Comparison of ENCODE assay signal across 13 cellular contexts in genomic region chr1:15916417-15916816, GRCh38. TPM values are rescaled to one million over a fixed set of nuclear protein-coding genes. Genes with fewer than 3 reads are reported as not detected.
DNase-seq lines count a peak whose midpoint lies in the region; ATAC-seq and TF ChIP-seq lines count a peak whose summit lies in the region.
"Had no signal": no experiment of that assay in that cellular context is flagged by ENCODE, and none has a peak within 500 bp of the region (broad histone marks: within the 10 kb centered on the region; RNA-seq: fewer than 3 reads in every experiment).

No MANE protein-coding gene starts in this region.

- H3K27ac Mint-ChIP-seq in activated CD8-positive, alpha-beta memory T cell treated with anti-CD3 and anti-CD28 coated beads, Interleukin-2, amount 10 ng/mL, durations not matched to agents 7 days and 5 days = peak overlapping the region; percentile 87
- peak overlapping the region; percentile 80 for H3K27ac Mint-ChIP-seq in stimulated activated memory B cell treated with anti-CD40 and anti-IgM and Interleukin-4, amounts not matched to agents 10 μg/mL and 1 μg/mL and 100 μg/mL, for 72 hours

- H3K27me3 ChIP-seq in RWPE2 (ENCODE audit: insufficient read depth, poor library complexity, severe bottlenecking) (no peaks in the 10 kb centered on the region), esophagus squamous epithelium (no peaks in the 10 kb centered on the region)

- 26 to 29% methylated on average over 4 of the region's 4 CpGs for WGBS in esophagus squamous epithelium, 2 donors

- no peak for TF ChIP-seq POLR2A in esophagus squamous epithelium (IDR thresholded peaks at IDR 0.05)

- DNase-seq in activated CD8-positive, alpha-beta memory T cell treated with anti-CD3 and anti-CD28 coated beads, Interleukin-2, amount 10 ng/mL, durations not matched to agents 7 days and 5 days = no peak
- DNase-seq in activated CD8-positive, alpha-beta memory T cell treated with anti-CD3 and anti-CD28 coated beads, Interleukin-2, amount 50 U/mL, for 4 hours = no peak
- DNase-seq in RWPE2 (ENCODE audit: low spot score) = no peak
- no peak for DNase-seq in esophagus squamous epithelium (lab: John Stamatoyannopoulos, UW)
- no peak for DNase-seq in GM10266 (ENCODE audit: extremely low spot score)
- DNase-seq in cerebellar cortex (ENCODE audit: low spot score) = no peak
- DNase-seq: AML-193, caudate nucleus, NCI-H446 had no signal

- peak; percentile 46 for ATAC-seq in activated CD8-positive, alpha-beta memory T cell treated with anti-CD3 and anti-CD28 coated beads, Interleukin-2, amount 10 ng/mL, durations not matched to agents 7 days and 5 days
- ATAC-seq in RWPE2 (ENCODE audit: low read depth) (peak; percentile 42; the same call in 1 of the 3 replicates), GM21447 (IDR thresholded peaks at IDR 0.05; ENCODE audit: unreplicated experiment) (no peak)
- ATAC-seq in stimulated activated memory B cell treated with anti-CD40 and anti-IgM and Interleukin-4, amounts not matched to agents 10 μg/mL and 1 μg/mL and 100 μg/mL, for 72 hours = no peak

- H3K4me3 ChIP-seq in RWPE2 (ENCODE audit: severe bottlenecking) (no peak overlapping the region), esophagus squamous epithelium (no peak overlapping the region)
- H3K4me3 ChIP-seq: thoracic aorta had no signal

- H3K27ac ChIP-seq in RWPE2 (ENCODE audit: poor library complexity, severe bottlenecking) = peak overlapping the region; percentile 88
- H3K27ac ChIP-seq in esophagus squamous epithelium = peak overlapping the region; percentile 17 to 81 (median 54)
- H3K27ac ChIP-seq: thoracic aorta, VCaP had no signal

- peak overlapping the region; percentile 71 for H3K4me3 Mint-ChIP-seq in activated CD8-positive, alpha-beta memory T cell treated with anti-CD3 and anti-CD28 coated beads, Interleukin-2, amount 10 ng/mL, durations not matched to agents 7 days and 5 days
- peak overlapping the region; percentile 52 for H3K4me3 Mint-ChIP-seq in stimulated activated memory B cell treated with anti-CD40 and anti-IgM and Interleukin-4, amounts not matched to agents 10 μg/mL and 1 μg/mL and 100 μg/mL, for 72 hours

- H3K4me1 Mint-ChIP-seq in activated CD8-positive, alpha-beta memory T cell treated with anti-CD3 and anti-CD28 coated beads, Interleukin-2, amount 10 ng/mL, durations not matched to agents 7 days and 5 days = peaks cover 43% of the 10 kb centered on the region
- H3K4me1 Mint-ChIP-seq in stimulated activated memory B cell treated with anti-CD40 and anti-IgM and Interleukin-4, amounts not matched to agents 10 μg/mL and 1 μg/mL and 100 μg/mL, for 72 hours = peaks cover 34% of the 10 kb centered on the region

- CTCF ChIA-PET in activated CD8-positive, alpha-beta memory T cell treated with anti-CD3 and anti-CD28 coated beads, Interleukin-2, amount 10 ng/mL, durations not matched to agents 7 days and 5 days (lab: Charles Lee) = interaction anchor here (1.0 to 2.6 kb wide), 6 partner anchors 9 to 124 kb away, joined by 3 to 8 read pairs (median 5); no protein-coding TSS in a partner anchor

- intact Hi-C loops in esophagus squamous epithelium (cut with DNase I) = no loop called here

- H3K27me3 Mint-ChIP-seq in activated CD8-positive, alpha-beta memory T cell treated with anti-CD3 and anti-CD28 coated beads, Interleukin-2, amount 10 ng/mL, durations not matched to agents 7 days and 5 days = no peaks in the 10 kb centered on the region
- H3K27me3 Mint-ChIP-seq in stimulated activated memory B cell treated with anti-CD40 and anti-IgM and Interleukin-4, amounts not matched to agents 10 μg/mL and 1 μg/mL and 100 μg/mL, for 72 hours = no peaks in the 10 kb centered on the region

- H3K36me3 Mint-ChIP-seq in activated CD8-positive, alpha-beta memory T cell treated with anti-CD3 and anti-CD28 coated beads, Interleukin-2, amount 10 ng/mL, durations not matched to agents 7 days and 5 days = peaks cover 60% of the 10 kb centered on the region
- H3K36me3 Mint-ChIP-seq in stimulated activated memory B cell treated with anti-CD40 and anti-IgM and Interleukin-4, amounts not matched to agents 10 μg/mL and 1 μg/mL and 100 μg/mL, for 72 hours = peaks cover 53% of the 10 kb centered on the region

- H3K36me3 ChIP-seq in RWPE2 (ENCODE audit: low read depth) (peaks cover 95% of the 10 kb centered on the region), esophagus squamous epithelium (peaks cover 0 to 93% (median 8%) of the 10 kb centered on the region in 3 donors)

- H3K9me3 ChIP-seq in RWPE2 (ENCODE audit: severe bottlenecking) (no peaks in the 10 kb centered on the region), esophagus squamous epithelium (no peaks in the 10 kb centered on the region)
- H3K9me3 ChIP-seq: thoracic aorta had no signal

- H3K9me3 Mint-ChIP-seq in activated CD8-positive, alpha-beta memory T cell treated with anti-CD3 and anti-CD28 coated beads, Interleukin-2, amount 10 ng/mL, durations not matched to agents 7 days and 5 days (ENCODE audit: low read depth) = no peaks in the 10 kb centered on the region
- no peaks in the 10 kb centered on the region for H3K9me3 Mint-ChIP-seq in stimulated activated memory B cell treated with anti-CD40 and anti-IgM and Interleukin-4, amounts not matched to agents 10 μg/mL and 1 μg/mL and 100 μg/mL, for 72 hours

- H3K4me1 ChIP-seq in RWPE2 (ENCODE audit: insufficient read depth, poor library complexity, severe bottlenecking) = peaks cover 44% of the 10 kb centered on the region
- peaks cover 0 to 67% (median 10%) of the 10 kb centered on the region in 3 donors for H3K4me1 ChIP-seq in esophagus squamous epithelium

- TF ChIP-seq CTCF in RWPE2 (IDR thresholded peaks at IDR 0.05; ENCODE audit: poor library complexity, severe bottlenecking) (no peak), esophagus squamous epithelium (IDR thresholded peaks at IDR 0.05) (no peak), GM10266 (IDR thresholded peaks at IDR 0.05; ENCODE audit: control insufficient read depth, insufficient read depth, low read depth, missing control alignments) (no peak)

RNA-seq across cellular contexts. Expression of gene ZBTB17, which starts 59.5 kb away (rescaled TPM):
- 10 to 100 TPM; 55.8 to 68.8 TPM for total RNA-seq in activated CD8-positive, alpha-beta memory T cell treated with anti-CD3 and anti-CD28 coated beads, Interleukin-2, amount 10 ng/mL, durations not matched to agents 7 days and 5 days
- 10 to 100 TPM; 19.1 to 33.1 (median 26.8) TPM for total RNA-seq in esophagus squamous epithelium

Comparison
In these comparisons a context has a peak if more than half of its experiments do, and no peak if none do; other contexts are left out.
1. ATAC-seq: peak in activated CD8-positive, alpha-beta memory T cell treated with anti-CD3 and anti-CD28 coated beads, Interleukin-2, amount 10 ng/mL, durations not matched to agents 7 days and 5 days (single experiment) and RWPE2 (single experiment); none in stimulated activated memory B cell treated with anti-CD40 and anti-IgM and Interleukin-4, amounts not matched to agents 10 μg/mL and 1 μg/mL and 100 μg/mL, for 72 hours (single experiment) and GM21447 (single experiment).